ENCODE assay signal across 16 cellular contexts in genomic region chr16:88792668-88793587, GRCh38. TPM values are rescaled to one million over a fixed set of nuclear protein-coding genes. Genes with fewer than 3 reads are reported as not detected.
DNase-seq lines count a peak whose midpoint lies in the region; ATAC-seq and TF ChIP-seq lines count a peak whose summit lies in the region.
"Had no signal": no experiment of that assay in that cellular context is flagged by ENCODE, and none has a peak within 500 bp of the region (broad histone marks: within the 10 kb centered on the region; RNA-seq: fewer than 3 reads in every experiment).

No MANE protein-coding gene starts in this region.

- no peak overlapping the region for H2AFZ ChIP-seq in GM23248

- in situ Hi-C loops in GM23248 (cut with MboI), result no loop called here

- H3K9ac ChIP-seq in BLaER1 (peak overlapping the region; percentile 74), GM23248 (peak overlapping the region; percentile 69)

- H3K4me2 ChIP-seq in BLaER1, result peak overlapping the region; percentile 96
- H3K4me2 ChIP-seq in GM23248 (ENCODE audit: unreplicated experiment), result peak overlapping the region; percentile 56

- POLR2A ChIA-PET in activated CD8-positive, alpha-beta T cell treated with anti-CD3 and anti-CD28 coated beads, Interleukin-2, amount 10 ng/mL, durations not matched to agents 7 days and 5 days (lab: Charles Lee), result interaction anchor here (0.7 to 2.3 kb wide), 6 partner anchors 10 to 32 kb away, joined by 3 to 8 read pairs (median 4); partner anchors contain the start of gene APRT

- H4K20me1 ChIP-seq in BLaER1 (no peaks in the 10 kb centered on the region), GM23248 (ENCODE audit: insufficient read depth) (no peaks in the 10 kb centered on the region)

- H3K9me3 ChIP-seq in BLaER1 (no peaks in the 10 kb centered on the region), GM23248 (ENCODE audit: low read depth) (no peaks in the 10 kb centered on the region), mucosa of descending colon (no peaks in the 10 kb centered on the region)
- H3K9me3 ChIP-seq: gastrocnemius medialis, right atrium auricular region, upper lobe of left lung had no signal

- no peak for ATAC-seq in activated CD8-positive, alpha-beta T cell treated with anti-CD3 and anti-CD28 coated beads, Interleukin-2, amount 10 ng/mL, durations not matched to agents 7 days and 5 days
- ATAC-seq in mucosa of descending colon, result peak; percentile 2
- ATAC-seq in left colon, result no peak
- ATAC-seq: gastrocnemius medialis had no signal

- no peaks in the 10 kb centered on the region for H3K27me3 Mint-ChIP-seq in activated CD8-positive, alpha-beta T cell treated with anti-CD3 and anti-CD28 coated beads, Interleukin-2, amount 10 ng/mL, durations not matched to agents 7 days and 5 days (ENCODE audit: low read depth)

- no peaks in the 10 kb centered on the region for H3K9me3 Mint-ChIP-seq in activated CD8-positive, alpha-beta T cell treated with anti-CD3 and anti-CD28 coated beads, Interleukin-2, amount 10 ng/mL, durations not matched to agents 7 days and 5 days (ENCODE audit: insufficient read depth)

- H3K79me2 ChIP-seq in GM23248 (ENCODE audit: insufficient read depth), result 0 out of 2 replicates have a peak, but pooled peaks cover 13% of the 10 kb centered on the region

- H3K9me2 ChIP-seq in GM23248 (ENCODE audit: insufficient read depth), result no peaks in the 10 kb centered on the region

- peak overlapping the region; percentile 42 for H3K4me3 ChIP-seq in BLaER1
- H3K4me3 ChIP-seq in GM23248, result 0 out of 2 replicates have a peak overlapping the region, but pooled peaks have one; percentile 39
- no peak overlapping the region for H3K4me3 ChIP-seq in mucosa of descending colon
- H3K4me3 ChIP-seq: gastrocnemius medialis, right atrium auricular region, upper lobe of left lung had no signal

- peaks cover 10% of the 10 kb centered on the region; the same call in 1 of the 2 replicates for H3F3A ChIP-seq in GM23248 (ENCODE audit: insufficient read depth)

- TF ChIP-seq CTCF in mucosa of descending colon (IDR thresholded peaks at IDR 0.05), result no peak

- H3K36me3 Mint-ChIP-seq in activated CD8-positive, alpha-beta T cell treated with anti-CD3 and anti-CD28 coated beads, Interleukin-2, amount 10 ng/mL, durations not matched to agents 7 days and 5 days (ENCODE audit: low read depth), result peaks cover 1% of the 10 kb centered on the region

- intact Hi-C loops in mucosa of descending colon (cut with DNase I, micrococcal nuclease) (no loop called here), left colon (cut with DNase I, micrococcal nuclease) (no loop called here)

- H3K4me3 Mint-ChIP-seq in activated CD8-positive, alpha-beta T cell treated with anti-CD3 and anti-CD28 coated beads, Interleukin-2, amount 10 ng/mL, durations not matched to agents 7 days and 5 days, result no peak overlapping the region

- H3K36me3 ChIP-seq in BLaER1, result no peaks in the 10 kb centered on the region
- no peaks in the 10 kb centered on the region for H3K36me3 ChIP-seq in GM23248 (ENCODE audit: low read depth)
- H3K36me3 ChIP-seq in mucosa of descending colon (ENCODE audit: low read depth), result no peaks in the 10 kb centered on the region
- H3K36me3 ChIP-seq: gastrocnemius medialis, right atrium auricular region, upper lobe of left lung had no signal

- peak overlapping the region; percentile 78 for H3K27ac Mint-ChIP-seq in activated CD8-positive, alpha-beta T cell treated with anti-CD3 and anti-CD28 coated beads, Interleukin-2, amount 10 ng/mL, durations not matched to agents 7 days and 5 days

- H3K27me3 ChIP-seq in BLaER1 (no peaks in the 10 kb centered on the region), GM23248 (replicated peaks; ENCODE audit: insufficient read depth) (no peaks in the 10 kb centered on the region)
- H3K27me3 ChIP-seq: right atrium auricular region, upper lobe of left lung had no signal

- H3K4me1 Mint-ChIP-seq in activated CD8-positive, alpha-beta T cell treated with anti-CD3 and anti-CD28 coated beads, Interleukin-2, amount 10 ng/mL, durations not matched to agents 7 days and 5 days (ENCODE audit: low read depth), result peaks cover 57% of the 10 kb centered on the region

- CTCF ChIA-PET in activated CD8-positive, alpha-beta T cell treated with anti-CD3 and anti-CD28 coated beads, Interleukin-2, amount 10 ng/mL, durations not matched to agents 7 days and 5 days (lab: Charles Lee), result interaction anchor here (1.6 to 2.7 kb wide), 3 partner anchors 9 to 56 kb away, joined by 5 to 12 read pairs (median 9); partner anchors contain the start of genes APRT and PIEZO1

- WGBS in GM23248 (ENCODE audit: low coverage in 1 of 2, low lambda C conversion rate in 2 of 2, missing lambda C conversion rate in 2 of 2), 2 experiments, result 82 to 88% methylated on average over 27 to 30 of the region's 30 CpGs

- H3K27ac ChIP-seq in BLaER1 (peak overlapping the region; percentile 93), GM23248 (peak overlapping the region; percentile 71)
- H3K27ac ChIP-seq: gastrocnemius medialis, right atrium auricular region had no signal

- DNase-seq in GM23248 (no peak), mucosa of descending colon (peak in 1 of 3 donors; percentile 58), left colon (no peak), NCI-H187 (lab: John Stamatoyannopoulos, UW) (no peak), Ammon's horn (ENCODE audit: low spot score) (no peak), SIG-M5 treated with dmso at 0.1 percent for 504 hours (lab: John Stamatoyannopoulos, UW; ENCODE audit: unreplicated experiment) (no peak)
- no peak for DNase-seq in activated CD8-positive, alpha-beta T cell treated with anti-CD3 and anti-CD28 coated beads, Interleukin-2, amount 10 ng/mL, durations not matched to agents 7 days and 5 days
- DNase-seq: DMS79 treated with DMSO at 0.1 percent for 48 hours; gastrocnemius medialis; NCI-H1092 treated with DMSO at 0.1 percent for 48 hours; NCI-H226; stimulated activated CD4-positive, alpha-beta T cell treated with anti-CD3 and anti-CD28 coated beads, Interleukin-4, amount 100 ng/mL, for 1 hour had no signal

- H3K4me1 ChIP-seq in BLaER1 (peaks cover 93% of the 10 kb centered on the region), GM23248 (ENCODE audit: insufficient read depth) (peaks cover 25% of the 10 kb centered on the region), mucosa of descending colon (ENCODE audit: low read depth) (no peaks in the 10 kb centered on the region)
- H3K4me1 ChIP-seq: gastrocnemius medialis had no signal

RNA-seq across cellular contexts. Expression of gene PIEZO1, which starts 7.9 kb away (rescaled TPM):
- total RNA-seq in GM23248 (2014; rRNA removed; shearing (Covaris generic)), result 223 and 294 TPM in 2 replicates
- 89.7 and 95.3 TPM in 2 replicates for polyA plus RNA-seq in GM23248 (2016; fragmentation: Nextera tagmentation; extraction: Ambion mirVana)
- total RNA-seq in activated CD8-positive, alpha-beta T cell treated with anti-CD3 and anti-CD28 coated beads, Interleukin-2, amount 10 ng/mL, durations not matched to agents 7 days and 5 days, result 100 to 1,000 TPM; 226 to 230 TPM
- 100 to 1,000 TPM in 2 of 3 donors, 10 to 100 TPM in 1; 71.4 to 218 (median 129) TPM for total RNA-seq in mucosa of descending colon
- 100 to 1,000 TPM; 118 to 146 TPM for total RNA-seq in left colon
- polyA plus RNA-seq: neural cell had no signal

RNA-seq across cellular contexts. Expression of gene CDT1, which starts 10.7 kb away (rescaled TPM):
- total RNA-seq in GM23248 (2014; rRNA removed; shearing (Covaris generic)), result 11.3 and 14.2 TPM in 2 replicates
- 5.4 and 5.9 TPM in 2 replicates for polyA plus RNA-seq in GM23248 (2016; fragmentation: Nextera tagmentation; extraction: Ambion mirVana)
- total RNA-seq in activated CD8-positive, alpha-beta T cell treated with anti-CD3 and anti-CD28 coated beads, Interleukin-2, amount 10 ng/mL, durations not matched to agents 7 days and 5 days, result 100 to 1,000 TPM; 126 to 132 TPM
- 10 to 100 TPM in 1 of 3 donors, 1 to 10 TPM in 2; 2.9 to 20.9 (median 7.6) TPM for total RNA-seq in mucosa of descending colon
- total RNA-seq in left colon, result 10 to 100 TPM in 1 of 2 donors, 1 to 10 TPM in 1; 6.8 to 14.8 TPM

RNA-seq across cellular contexts. Expression of gene APRT, which starts 18.8 kb away (rescaled TPM):
- 105 and 150 TPM in 2 replicates for total RNA-seq in GM23248 (2014; rRNA removed; shearing (Covaris generic))
- 224 and 226 TPM in 2 replicates for polyA plus RNA-seq in GM23248 (2016; fragmentation: Nextera tagmentation; extraction: Ambion mirVana)
- 100 to 1,000 TPM; 140 to 141 TPM for total RNA-seq in activated CD8-positive, alpha-beta T cell treated with anti-CD3 and anti-CD28 coated beads, Interleukin-2, amount 10 ng/mL, durations not matched to agents 7 days and 5 days
- total RNA-seq in mucosa of descending colon, result 100 to 1,000 TPM in 2 of 3 donors, 10 to 100 TPM in 1; 76.5 to 185 (median 113) TPM
- total RNA-seq in left colon, result 100 to 1,000 TPM; 112 to 199 TPM
